In the genomic region with DNA sequence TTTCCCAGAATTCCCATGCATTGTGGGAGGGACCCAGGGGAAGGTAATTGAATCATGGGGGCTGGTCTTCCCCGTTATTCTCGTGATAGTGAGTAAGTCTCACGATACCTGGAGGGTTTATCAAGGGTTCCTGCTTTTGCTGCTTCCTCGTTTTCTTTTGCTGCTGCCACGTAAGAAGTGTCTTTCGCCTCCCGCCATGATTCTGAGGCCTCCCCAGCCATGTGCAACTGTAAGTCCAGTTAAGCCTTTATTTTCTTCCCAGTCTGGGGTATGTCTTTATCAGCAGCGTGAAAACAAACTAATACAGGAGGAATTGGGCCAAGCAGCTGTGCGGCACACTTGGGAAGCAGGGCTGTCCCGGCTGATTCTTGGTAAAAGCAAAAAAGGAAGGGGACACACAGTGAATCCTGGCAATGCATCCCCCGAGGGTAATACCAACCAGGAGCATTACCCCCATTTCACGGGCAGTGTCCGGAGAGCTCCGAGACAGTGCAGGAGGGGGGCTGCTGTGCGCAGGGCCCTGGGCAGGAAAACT, we compare ENCODE assay signal across 18 cellular contexts.
"Had no signal": no experiment of that assay in that cellular context is flagged by ENCODE, and none has a peak within 500 bp of the region (broad histone marks: within the 10 kb centered on the region; RNA-seq: fewer than 3 reads in every experiment).

No MANE protein-coding gene starts in this region.

- H3K4me3 ChIP-seq: mucosa of descending colon, psoas muscle, sigmoid colon had no signal

- H3K27ac Mint-ChIP-seq: activated CD4-positive, alpha-beta T cell treated with anti-CD3 and anti-CD28 coated beads, Interleukin-2, amount 10 ng/mL, durations not matched to agents 7 days and 5 days; activated naive CD4-positive, alpha-beta T cell treated with anti-CD3 and anti-CD28 coated beads, Interleukin-2, amount 50 U/mL, for 24 hours; brain; dendritic cell treated with granulocyte-macrophage colony-stimulating factor and Interleukin-4, amounts not matched to agents 40 ng/mL and 50 ng/mL, for 4 days; natural killer cell; type B pancreatic cell had no signal

- H3K9me3 ChIP-seq: mucosa of descending colon, psoas muscle, sigmoid colon had no signal

- H3K36me3 ChIP-seq: sigmoid colon had no signal

- H3K27ac ChIP-seq: psoas muscle had no signal

- DNase-seq: activated CD4-positive, alpha-beta T cell treated with anti-CD3 and anti-CD28 coated beads, Interleukin-2, amount 10 ng/mL, durations not matched to agents 7 days and 5 days; activated CD4-positive, CD25-positive, alpha-beta regulatory T cell; amygdala; immature natural killer cell; left cardiac atrium; natural killer cell; occipital lobe; psoas muscle; sigmoid colon; stimulated activated CD4-positive, alpha-beta T cell treated with anti-CD3 and anti-CD28 coated beads, Interleukin-2, amount 100 ng/mL, for 24 hours; stimulated activated naive CD4-positive, alpha-beta T cell; substantia nigra; T-helper 2 cell had no signal

- ATAC-seq: left cardiac atrium, mucosa of descending colon, natural killer cell had no signal

- H3K27me3 ChIP-seq: sigmoid colon had no signal

- H3K27me3 Mint-ChIP-seq: activated CD4-positive, alpha-beta T cell treated with anti-CD3 and anti-CD28 coated beads, Interleukin-2, amount 10 ng/mL, durations not matched to agents 7 days and 5 days; activated naive CD4-positive, alpha-beta T cell treated with anti-CD3 and anti-CD28 coated beads, Interleukin-2, amount 50 U/mL, for 24 hours; type B pancreatic cell had no signal

- H3K4me3 Mint-ChIP-seq: activated CD4-positive, alpha-beta T cell treated with anti-CD3 and anti-CD28 coated beads, Interleukin-2, amount 10 ng/mL, durations not matched to agents 7 days and 5 days; activated naive CD4-positive, alpha-beta T cell treated with anti-CD3 and anti-CD28 coated beads, Interleukin-2, amount 50 U/mL, for 24 hours; brain; dendritic cell treated with granulocyte-macrophage colony-stimulating factor and Interleukin-4, amounts not matched to agents 40 ng/mL and 50 ng/mL, for 4 days; immature natural killer cell; natural killer cell; type B pancreatic cell had no signal

- H3K36me3 Mint-ChIP-seq: activated naive CD4-positive, alpha-beta T cell treated with anti-CD3 and anti-CD28 coated beads, Interleukin-2, amount 50 U/mL, for 24 hours; natural killer cell; type B pancreatic cell had no signal

- H3K9me3 Mint-ChIP-seq: activated CD4-positive, alpha-beta T cell treated with anti-CD3 and anti-CD28 coated beads, Interleukin-2, amount 10 ng/mL, durations not matched to agents 7 days and 5 days; activated naive CD4-positive, alpha-beta T cell treated with anti-CD3 and anti-CD28 coated beads, Interleukin-2, amount 50 U/mL, for 24 hours; dendritic cell treated with granulocyte-macrophage colony-stimulating factor and Interleukin-4, amounts not matched to agents 40 ng/mL and 50 ng/mL, for 4 days; immature natural killer cell; natural killer cell; type B pancreatic cell had no signal
